ENCODE assay signal across 12 cellular contexts in genomic region chr5:159451197-159452052, GRCh38.
DNase-seq lines count a peak whose midpoint lies in the region; ATAC-seq and TF ChIP-seq lines count a peak whose summit lies in the region.
"Had no signal": no experiment of that assay in that cellular context is flagged by ENCODE, and none has a peak within 500 bp of the region (broad histone marks: within the 10 kb centered on the region; RNA-seq: fewer than 3 reads in every experiment).

No MANE protein-coding gene starts in this region.

- H3K36me3 ChIP-seq in BJ (ENCODE audit: control insufficient read depth, insufficient read depth, low read length): no peaks in the 10 kb centered on the region
- H3K36me3 ChIP-seq: tibial nerve had no signal

- intact Hi-C loops in left colon (cut with DNase I, micrococcal nuclease): no loop called here

- DNase-seq in BJ (ENCODE audit: low read depth) (peak; percentile 88), RPMI7951 (ENCODE audit: low read depth) (peak; percentile 88), fibroblast of the conjunctiva (ENCODE audit: low read depth) (peak; percentile 90), progenitor cell of endocrine pancreas (ENCODE audit: low spot score, unreplicated experiment) (no peak), left colon (no peak)
- DNase-seq: activated CD4-positive, alpha-beta T cell treated with anti-CD3 and anti-CD28 coated beads, Interleukin-2, amount 50 U/mL, for 48 hours; effector memory CD4-positive, alpha-beta T cell; NCI-H2171 had no signal

- H3K9me3 Mint-ChIP-seq in progenitor cell of endocrine pancreas (ENCODE audit: low read depth): no peaks in the 10 kb centered on the region

- H3K4me3 Mint-ChIP-seq in progenitor cell of endocrine pancreas (ENCODE audit: low read depth): no peak overlapping the region

- H3K27ac Mint-ChIP-seq in progenitor cell of endocrine pancreas: peak overlapping the region; percentile 61

- no peak for TF ChIP-seq CTCF in BJ (IDR thresholded peaks at IDR 0.05; ENCODE audit: insufficient read depth, low read depth, low read length)
- no peak for TF ChIP-seq CTCF in progenitor cell of endocrine pancreas (IDR thresholded peaks at IDR 0.05; ENCODE audit: unreplicated experiment)

- no peak overlapping the region for H3K4me3 ChIP-seq in BJ (ENCODE audit: low read depth, low read length)
- H3K4me3 ChIP-seq: tibial nerve had no signal

- no peak for ATAC-seq in GM21447 (IDR thresholded peaks at IDR 0.05; ENCODE audit: unreplicated experiment)
- no peak for ATAC-seq in HG03025 (IDR thresholded peaks at IDR 0.05; ENCODE audit: low FRiP score, unreplicated experiment)
- no peak for ATAC-seq in HG02885 (IDR thresholded peaks at IDR 0.05; ENCODE audit: poor library complexity, unreplicated experiment)
- ATAC-seq in left colon: no peak

- H3K27me3 ChIP-seq in BJ (ENCODE audit: control insufficient read depth, insufficient read depth, low read length): no peaks in the 10 kb centered on the region
- H3K27me3 ChIP-seq: tibial nerve had no signal

- CTCF ChIA-PET in BJ (lab: Yijun Ruan, JAX): interaction anchor here (0.7 to 5.1 kb wide), 9 partner anchors 9 to 894 kb away, joined by 3 to 29 read pairs (median 4); partner anchors contain the start of gene ADRA1B

- H3K4me1 Mint-ChIP-seq in progenitor cell of endocrine pancreas (ENCODE audit: low read depth): peaks cover 5% of the 10 kb centered on the region

- no peaks in the 10 kb centered on the region for H3K36me3 Mint-ChIP-seq in progenitor cell of endocrine pancreas (ENCODE audit: insufficient read depth)

- POLR2A ChIA-PET in BJ (lab: Charles Lee): interaction anchor here (0.5 kb wide), 1 partner anchor 467 kb away, joined by 3 read pairs; no protein-coding TSS in a partner anchor

- peaks cover 3% of the 10 kb centered on the region for H3K27me3 Mint-ChIP-seq in progenitor cell of endocrine pancreas

Comparison
In these comparisons a context has a peak if more than half of its experiments do, and no peak if none do; other contexts are left out.
1. DNase-seq: peak in BJ (single experiment), RPMI7951 (single experiment) and fibroblast of the conjunctiva (single experiment); none in progenitor cell of endocrine pancreas (single experiment) and left colon (0 of 2).